ENCODE assay signal across 17 cellular contexts in the genomic region with DNA sequence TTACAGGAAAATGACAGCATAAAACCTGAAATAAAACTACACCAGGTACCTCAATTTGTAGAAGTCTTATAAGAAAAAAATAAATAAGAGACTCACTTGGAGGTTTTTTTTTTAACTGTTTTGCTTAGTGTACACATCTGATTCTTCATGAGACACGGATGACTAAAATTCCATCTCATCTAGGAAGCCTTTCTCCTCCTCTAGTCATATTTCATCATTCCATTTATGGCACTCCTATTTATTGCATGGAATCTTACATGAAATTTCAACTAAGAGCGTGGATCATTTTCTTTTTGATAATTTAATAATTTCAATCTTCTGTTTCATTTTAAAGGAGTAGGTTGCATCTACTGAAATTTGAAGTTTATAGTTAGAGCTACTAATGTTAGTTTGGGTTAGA. TPM values are rescaled to one million over a fixed set of nuclear protein-coding genes. Genes with fewer than 3 reads are reported as not detected.
A peak's percentile ranks its signal among the peaks of the same experiment; 100 is the strongest.
DNase-seq lines count a peak whose midpoint lies in the region; ATAC-seq and TF ChIP-seq lines count a peak whose summit lies in the region.
"Had no signal": no experiment of that assay in that cellular context is flagged by ENCODE, and none has a peak within 500 bp of the region (broad histone marks: within the 10 kb centered on the region; RNA-seq: fewer than 3 reads in every experiment).

No MANE protein-coding gene starts in this region.

- H3K27me3 ChIP-seq in gastroesophageal sphincter = no peaks in the 10 kb centered on the region
- H3K27me3 ChIP-seq: right atrium auricular region, uterus had no signal

- peak overlapping the region in 1 of 4 donors; percentile 96 for H3K27ac ChIP-seq in gastroesophageal sphincter
- H3K27ac ChIP-seq: KMS-11 had no signal

- no peak for ATAC-seq in gastroesophageal sphincter
- ATAC-seq: stimulated activated effector memory CD8-positive, alpha-beta T cell treated with anti-CD3 and anti-CD28 coated beads, Interleukin-12 subunit alpha, Interleukin-12 subunit beta, amount 100 ng/mL, for 72 hours; T-helper 17 cell had no signal

- TF ChIP-seq POLR2A in gastroesophageal sphincter (IDR thresholded peaks at IDR 0.05) = no peak

- H3K4me1 ChIP-seq in gastroesophageal sphincter = peaks cover 0 to 33% (median 4%) of the 10 kb centered on the region in 3 donors
- H3K4me1 ChIP-seq: right atrium auricular region, uterus had no signal

- 36 to 50% methylated on average over 2 of the region's 2 CpGs for WGBS in gastroesophageal sphincter (ENCODE audit: low coverage in 1 of 2), 2 donors

- in situ Hi-C loops in G401 (cut with HindIII; ENCODE audit: low sequenced_read_pairs) = no loop called here

- H3K9me3 ChIP-seq in gastroesophageal sphincter = no peaks in the 10 kb centered on the region
- H3K9me3 ChIP-seq: uterus had no signal

- TF ChIP-seq EP300 in gastroesophageal sphincter (IDR thresholded peaks at IDR 0.05) = no peak

- H3K4me3 ChIP-seq in cardiac fibroblast (replicated peaks in 1 of 2; ENCODE audit: low read depth in 2 of 2, low read length in 2 of 2) = peak overlapping the region in 1 of 2 donors; percentile 79
- peak overlapping the region; percentile 75 to 94 for H3K4me3 ChIP-seq in gastroesophageal sphincter

- peaks cover 0 to 15% of the 10 kb centered on the region in 2 donors for H3K36me3 ChIP-seq in gastroesophageal sphincter
- H3K36me3 ChIP-seq: right atrium auricular region, uterus had no signal

- TF ChIP-seq CTCF in cardiac fibroblast (IDR thresholded peaks at IDR 0.05; ENCODE audit: low read depth, low read length) (no peak), gastroesophageal sphincter (IDR thresholded peaks at IDR 0.05) (no peak)

- DNase-seq in HCEC 1CT (peak; percentile 71), cardiac fibroblast (ENCODE audit: low read depth in 2 of 2) (peak; percentile 47 to 81), superior temporal gyrus (ENCODE audit: extremely low spot score) (peak; percentile 36), germinal center (ENCODE audit: low spot score) (no peak), NCI-H187 treated with DMSO at 0.1 percent for 48 hours (lab: John Stamatoyannopoulos, UW) (no peak), G401 (ENCODE audit: low spot score) (no peak)
- DNase-seq: aorta; CD8-positive, alpha-beta memory T cell; effector CD4-positive, alpha-beta T cell; NCI-H1694; stimulated activated CD4-positive, alpha-beta T cell treated with anti-CD3 and anti-CD28 coated beads, Interleukin-4, amount 100 ng/mL, for 4 hours; T-helper 17 cell; uterus had no signal

RNA-seq across cellular contexts. Expression of a gene that starts 1.6 kb away (rescaled TPM):
- total RNA-seq in gastroesophageal sphincter = 10 to 100 TPM in 2 of 4 donors, 1 to 10 TPM in 2; 2.2 to 13.6 (median 8.7) TPM
- not detected in 2 replicates for total RNA-seq in G401 (2014; rRNA removed; shearing (Covaris generic))

Comparison
In these comparisons a context has a peak if more than half of its experiments do, and no peak if none do; other contexts are left out.
1. DNase-seq: peak in HCEC 1CT (single experiment), cardiac fibroblast (2 of 2) and superior temporal gyrus (single experiment); none in germinal center (single experiment), NCI-H187 treated with DMSO at 0.1 percent for 48 hours (single experiment) and G401 (single experiment).